ENCODE assay signal across 1 cellular context in the genomic region with DNA sequence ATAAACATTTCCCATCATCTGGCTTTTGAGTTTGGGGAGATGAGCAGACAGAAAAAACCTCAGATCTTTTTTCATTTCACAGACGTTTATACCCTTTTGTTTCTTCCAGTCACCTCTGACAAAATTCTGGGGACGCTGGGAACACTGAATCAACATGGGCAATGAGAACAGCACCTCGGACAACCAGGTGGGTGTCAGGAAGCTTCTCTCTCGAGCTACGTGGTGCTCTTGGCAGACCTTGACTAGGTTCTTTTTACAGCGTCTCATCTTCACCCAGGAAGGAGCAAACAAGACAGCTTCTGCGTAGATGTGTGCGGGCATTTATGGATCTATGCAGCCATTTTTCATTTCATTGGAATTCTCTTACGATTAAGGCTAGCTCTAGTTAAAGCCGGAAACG.
TF ChIP-seq lines count a peak whose summit lies in the region.

No MANE protein-coding gene starts in this region.

TF ChIP-seq in IMR-90, 13 proteins besides CTCF, POLR2A, EP300 and RAD21:
- TF ChIP-seq FOS (IDR thresholded peaks at IDR 0.05; ENCODE audit: low read depth, low read length) (no peak), USF2 (IDR thresholded peaks at IDR 0.05; ENCODE audit: low read depth, low read length) (no peak), SMC3 (IDR thresholded peaks at IDR 0.05; ENCODE audit: low read depth, low read length) (no peak), NFE2L2 (IDR thresholded peaks at IDR 0.05; ENCODE audit: low read depth, low read length) (no peak), CHD1 (IDR thresholded peaks at IDR 0.05; ENCODE audit: low read depth, low read length) (no peak), ELK1 (IDR thresholded peaks at IDR 0.05; ENCODE audit: borderline replicate concordance, low read depth, low read length) (no peak), RCOR1 (IDR thresholded peaks at IDR 0.05; ENCODE audit: insufficient replicate concordance, low read length) (no peak), RFX5 (IDR thresholded peaks at IDR 0.05; ENCODE audit: low read depth, low read length) (no peak), MXI1 (IDR thresholded peaks at IDR 0.05; ENCODE audit: borderline replicate concordance, low read depth, low read length) (no peak), MAZ (IDR thresholded peaks at IDR 0.05; ENCODE audit: borderline replicate concordance, low read depth, low read length) (no peak)
